ENCODE assay signal across 1 cellular context in the genomic region with DNA sequence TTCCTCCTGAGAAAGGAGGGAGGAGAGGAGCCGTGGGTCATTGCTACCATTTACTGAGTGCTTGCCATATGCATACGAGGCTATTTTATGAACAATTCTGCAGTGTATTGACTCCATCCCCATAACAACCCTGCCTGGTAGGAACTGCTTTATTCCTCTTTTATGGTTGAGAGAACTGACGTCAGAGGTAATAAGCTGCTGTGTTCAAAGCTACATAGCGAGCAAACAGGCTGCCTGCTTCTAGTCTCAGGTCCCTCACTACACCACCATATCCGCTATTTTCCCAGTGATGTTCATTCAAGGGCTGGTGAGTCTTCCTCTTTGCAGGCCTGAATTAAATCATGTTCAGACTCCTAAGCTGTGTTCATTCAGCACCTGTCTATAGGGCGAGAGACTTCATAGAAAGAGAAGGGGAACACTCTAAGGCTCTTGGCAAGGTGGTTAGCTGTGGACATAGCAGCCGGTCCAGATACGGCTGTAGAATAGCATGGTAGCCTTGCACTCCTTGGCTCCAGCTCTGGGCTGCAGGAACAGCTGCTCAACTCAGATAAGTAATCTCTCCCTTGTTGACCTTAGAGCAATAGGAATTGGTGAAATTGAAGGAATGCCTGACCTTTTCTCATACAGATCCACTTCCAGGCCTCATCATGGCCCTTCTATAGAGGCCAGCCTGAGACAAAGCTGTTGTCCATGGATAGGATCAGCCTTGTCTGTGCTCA.
TF ChIP-seq lines count a peak whose summit lies in the region.

No MANE protein-coding gene starts in this region.

TF ChIP-seq in K562, 482 proteins besides CTCF, POLR2A, EP300 and RAD21 (continued from another document and continues in another):
- TF ChIP-seq ZMIZ1 (IDR thresholded peaks at IDR 0.05; ENCODE audit: low read depth in 2 of 2, low read length in 2 of 2), result peak in 1 of 2 experiments; percentile 45; a peak in 1 of 4 replicates
- TF ChIP-seq DPF2 (IDR thresholded peaks at IDR 0.05), result peak; percentile 85
- no peak for TF ChIP-seq SIRT6 (IDR thresholded peaks at IDR 0.05; ENCODE audit: low read depth, low read length)
- TF ChIP-seq CBX2 (IDR thresholded peaks at IDR 0.05; ENCODE audit: insufficient read depth, low read length, poor library complexity, severe bottlenecking), result no peak
- TF ChIP-seq MYBL2 (IDR thresholded peaks at IDR 0.05; ENCODE audit: low read depth), result no peak
- TF ChIP-seq MYBL2 (CRISPR knock-in tag; IDR thresholded peaks at IDR 0.05; ENCODE audit: borderline replicate concordance), result no peak
- no peak for TF ChIP-seq HNRNPK (IDR thresholded peaks at IDR 0.05; ENCODE audit: low read depth, low read length, poor library complexity, severe bottlenecking)
- no peak for TF ChIP-seq RUNX1 (IDR thresholded peaks at IDR 0.05; ENCODE audit: low read depth)
- no peak for TF ChIP-seq RNF2 (IDR thresholded peaks at IDR 0.05)
- no peak for TF ChIP-seq E2F4 (CRISPR knock-in tag; IDR thresholded peaks at IDR 0.05; ENCODE audit: low read depth)
- no peak for TF ChIP-seq ZBTB8A (IDR thresholded peaks at IDR 0.05; ENCODE audit: partially characterized antibody)
- TF ChIP-seq MCM7 (IDR thresholded peaks at IDR 0.05), result no peak
- TF ChIP-seq, protein P1, sequence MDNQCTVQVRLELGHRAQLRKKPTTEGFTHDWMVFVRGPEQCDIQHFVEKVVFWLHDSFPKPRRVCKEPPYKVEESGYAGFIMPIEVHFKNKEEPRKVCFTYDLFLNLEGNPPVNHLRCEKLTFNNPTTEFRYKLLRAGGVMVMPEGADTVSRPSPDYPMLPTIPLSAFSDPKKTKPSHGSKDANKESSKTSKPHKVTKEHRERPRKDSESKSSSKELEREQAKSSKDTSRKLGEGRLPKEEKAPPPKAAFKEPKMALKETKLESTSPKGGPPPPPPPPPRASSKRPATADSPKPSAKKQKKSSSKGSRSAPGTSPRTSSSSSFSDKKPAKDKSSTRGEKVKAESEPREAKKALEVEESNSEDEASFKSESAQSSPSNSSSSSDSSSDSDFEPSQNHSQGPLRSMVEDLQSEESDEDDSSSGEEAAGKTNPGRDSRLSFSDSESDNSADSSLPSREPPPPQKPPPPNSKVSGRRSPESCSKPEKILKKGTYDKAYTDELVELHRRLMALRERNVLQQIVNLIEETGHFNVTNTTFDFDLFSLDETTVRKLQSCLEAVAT (IDR thresholded peaks at IDR 0.05), result 0 out of 4 replicates have a peak, but pooled peaks have one; percentile 9 to 38
- no peak for TF ChIP-seq DIDO1 (tag; IDR thresholded peaks at IDR 0.05; ENCODE audit: low read depth)
- TF ChIP-seq SUPT5H (IDR thresholded peaks at IDR 0.05), result no peak
- no peak for TF ChIP-seq GTF2A2 (tag; IDR thresholded peaks at IDR 0.05)
- TF ChIP-seq FOXK2 (conservative IDR thresholded peaks at IDR 0.05 in 1 of 2, IDR thresholded peaks at IDR 0.05 in 1 of 2; ENCODE audit: low read depth in 2 of 2), result peak; percentile 90 to 94
- TF ChIP-seq, protein P2, sequence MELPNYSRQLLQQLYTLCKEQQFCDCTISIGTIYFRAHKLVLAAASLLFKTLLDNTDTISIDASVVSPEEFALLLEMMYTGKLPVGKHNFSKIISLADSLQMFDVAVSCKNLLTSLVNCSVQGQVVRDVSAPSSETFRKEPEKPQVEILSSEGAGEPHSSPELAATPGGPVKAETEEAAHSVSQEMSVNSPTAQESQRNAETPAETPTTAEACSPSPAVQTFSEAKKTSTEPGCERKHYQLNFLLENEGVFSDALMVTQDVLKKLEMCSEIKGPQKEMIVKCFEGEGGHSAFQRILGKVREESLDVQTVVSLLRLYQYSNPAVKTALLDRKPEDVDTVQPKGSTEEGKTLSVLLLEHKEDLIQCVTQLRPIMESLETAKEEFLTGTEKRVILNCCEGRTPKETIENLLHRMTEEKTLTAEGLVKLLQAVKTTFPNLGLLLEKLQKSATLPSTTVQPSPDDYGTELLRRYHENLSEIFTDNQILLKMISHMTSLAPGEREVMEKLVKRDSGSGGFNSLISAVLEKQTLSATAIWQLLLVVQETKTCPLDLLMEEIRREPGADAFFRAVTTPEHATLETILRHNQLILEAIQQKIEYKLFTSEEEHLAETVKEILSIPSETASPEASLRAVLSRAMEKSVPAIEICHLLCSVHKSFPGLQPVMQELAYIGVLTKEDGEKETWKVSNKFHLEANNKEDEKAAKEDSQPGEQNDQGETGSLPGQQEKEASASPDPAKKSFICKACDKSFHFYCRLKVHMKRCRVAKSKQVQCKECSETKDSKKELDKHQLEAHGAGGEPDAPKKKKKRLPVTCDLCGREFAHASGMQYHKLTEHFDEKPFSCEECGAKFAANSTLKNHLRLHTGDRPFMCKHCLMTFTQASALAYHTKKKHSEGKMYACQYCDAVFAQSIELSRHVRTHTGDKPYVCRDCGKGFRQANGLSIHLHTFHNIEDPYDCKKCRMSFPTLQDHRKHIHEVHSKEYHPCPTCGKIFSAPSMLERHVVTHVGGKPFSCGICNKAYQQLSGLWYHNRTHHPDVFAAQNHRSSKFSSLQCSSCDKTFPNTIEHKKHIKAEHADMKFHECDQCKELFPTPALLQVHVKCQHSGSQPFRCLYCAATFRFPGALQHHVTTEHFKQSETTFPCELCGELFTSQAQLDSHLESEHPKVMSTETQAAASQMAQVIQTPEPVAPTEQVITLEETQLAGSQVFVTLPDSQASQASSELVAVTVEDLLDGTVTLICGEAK (IDR thresholded peaks at IDR 0.05), result no peak
- TF ChIP-seq, protein P2 (CRISPR knock-in tag; IDR thresholded peaks at IDR 0.05), result no peak
- TF ChIP-seq CEBPG (CRISPR knock-in tag; IDR thresholded peaks at IDR 0.05), result no peak
- TF ChIP-seq CEBPG (tag; conservative IDR thresholded peaks at IDR 0.05 in 1 of 2, IDR thresholded peaks at IDR 0.05 in 1 of 2), result no peak
- TF ChIP-seq CREM (IDR thresholded peaks at IDR 0.05; ENCODE audit: low read depth), result no peak
- TF ChIP-seq HCFC1 (IDR thresholded peaks at IDR 0.05; ENCODE audit: low read depth, low read length), result no peak
- TF ChIP-seq, protein P3, sequence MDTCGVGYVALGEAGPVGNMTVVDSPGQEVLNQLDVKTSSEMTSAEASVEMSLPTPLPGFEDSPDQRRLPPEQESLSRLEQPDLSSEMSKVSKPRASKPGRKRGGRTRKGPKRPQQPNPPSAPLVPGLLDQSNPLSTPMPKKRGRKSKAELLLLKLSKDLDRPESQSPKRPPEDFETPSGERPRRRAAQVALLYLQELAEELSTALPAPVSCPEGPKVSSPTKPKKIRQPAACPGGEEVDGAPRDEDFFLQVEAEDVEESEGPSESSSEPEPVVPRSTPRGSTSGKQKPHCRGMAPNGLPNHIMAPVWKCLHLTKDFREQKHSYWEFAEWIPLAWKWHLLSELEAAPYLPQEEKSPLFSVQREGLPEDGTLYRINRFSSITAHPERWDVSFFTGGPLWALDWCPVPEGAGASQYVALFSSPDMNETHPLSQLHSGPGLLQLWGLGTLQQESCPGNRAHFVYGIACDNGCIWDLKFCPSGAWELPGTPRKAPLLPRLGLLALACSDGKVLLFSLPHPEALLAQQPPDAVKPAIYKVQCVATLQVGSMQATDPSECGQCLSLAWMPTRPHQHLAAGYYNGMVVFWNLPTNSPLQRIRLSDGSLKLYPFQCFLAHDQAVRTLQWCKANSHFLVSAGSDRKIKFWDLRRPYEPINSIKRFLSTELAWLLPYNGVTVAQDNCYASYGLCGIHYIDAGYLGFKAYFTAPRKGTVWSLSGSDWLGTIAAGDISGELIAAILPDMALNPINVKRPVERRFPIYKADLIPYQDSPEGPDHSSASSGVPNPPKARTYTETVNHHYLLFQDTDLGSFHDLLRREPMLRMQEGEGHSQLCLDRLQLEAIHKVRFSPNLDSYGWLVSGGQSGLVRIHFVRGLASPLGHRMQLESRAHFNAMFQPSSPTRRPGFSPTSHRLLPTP (IDR thresholded peaks at IDR 0.05; ENCODE audit: borderline replicate concordance, extremely low read depth, insufficient read length), result no peak
- TF ChIP-seq, protein P4, sequence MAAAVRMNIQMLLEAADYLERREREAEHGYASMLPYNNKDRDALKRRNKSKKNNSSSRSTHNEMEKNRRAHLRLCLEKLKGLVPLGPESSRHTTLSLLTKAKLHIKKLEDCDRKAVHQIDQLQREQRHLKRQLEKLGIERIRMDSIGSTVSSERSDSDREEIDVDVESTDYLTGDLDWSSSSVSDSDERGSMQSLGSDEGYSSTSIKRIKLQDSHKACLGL (CRISPR knock-in tag; IDR thresholded peaks at IDR 0.05; ENCODE audit: borderline replicate concordance, poor library complexity, severe bottlenecking), result no peak
- no peak for TF ChIP-seq ETV5 (CRISPR knock-in tag; IDR thresholded peaks at IDR 0.05; ENCODE audit: low read depth)
- no peak for TF ChIP-seq SFPQ (IDR thresholded peaks at IDR 0.05; ENCODE audit: low read depth, low read length)
- TF ChIP-seq ETV1 (tag; conservative IDR thresholded peaks at IDR 0.05; ENCODE audit: low read depth), result no peak
- no peak for TF ChIP-seq BRCA1 (IDR thresholded peaks at IDR 0.05)
- TF ChIP-seq BRCA1 (CRISPR knock-in tag; IDR thresholded peaks at IDR 0.05), result no peak
